In genomic region chr5:132369471-132370240, GRCh38 we compare ENCODE assay signal across 8 cellular contexts. TPM values are rescaled to one million over a fixed set of nuclear protein-coding genes. Genes with fewer than 3 reads are reported as not detected.
DNase-seq lines count a peak whose midpoint lies in the region; ATAC-seq and TF ChIP-seq lines count a peak whose summit lies in the region.

SLC22A5 (plus strand) TSS chr5:132369710; CDS start chr5:132369973, 263 bp downstream.

- H3K27me3 ChIP-seq in CD8-positive, alpha-beta memory T cell (ENCODE audit: insufficient read depth, low read length, poor library complexity, severe bottlenecking): no peaks in the 10 kb centered on the region
- H3K27me3 ChIP-seq in subcutaneous abdominal adipose tissue (ENCODE audit: control insufficient read depth in 5 of 5, insufficient read depth in 4 of 5, low read length in 5 of 5): no peaks in the 10 kb centered on the region

- H3K9me3 Mint-ChIP-seq in CD8-positive, alpha-beta memory T cell: no peaks in the 10 kb centered on the region
- H3K9me3 Mint-ChIP-seq in activated T-helper 2 cell treated with anti-CD3 and anti-CD28 coated beads, Interferon-gamma antibody, Interleukin-2, Interleukin-4, amounts not matched to agents 10 μg/mL and 5 μg/mL and 100 μg/mL, durations not matched to agents 14 hours and 24 hours and 36 hours: no peaks in the 10 kb centered on the region
- H3K9me3 Mint-ChIP-seq in neural crest cell: no peaks in the 10 kb centered on the region

- peak; percentile 56 to 81 (median 70) for DNase-seq in CD8-positive, alpha-beta memory T cell
- DNase-seq in activated T-helper 2 cell treated with anti-CD3 and anti-CD28 coated beads, Interferon-gamma antibody, Interleukin-2, Interleukin-4, amounts not matched to agents 10 μg/mL and 5 μg/mL and 100 μg/mL, durations not matched to agents 14 hours and 24 hours and 36 hours (ENCODE audit: low spot score): peak; percentile 63
- peak; percentile 30 for DNase-seq in fibroblast of the aortic adventitia (ENCODE audit: low read depth)
- peak; percentile 63 for DNase-seq in neural crest cell (ENCODE audit: low read depth, low spot score)

- peaks cover 17 to 30% (median 29%) of the 10 kb centered on the region in 3 donors for H3K4me1 Mint-ChIP-seq in CD8-positive, alpha-beta memory T cell
- H3K4me1 Mint-ChIP-seq in activated T-helper 2 cell treated with anti-CD3 and anti-CD28 coated beads, Interferon-gamma antibody, Interleukin-2, Interleukin-4, amounts not matched to agents 10 μg/mL and 5 μg/mL and 100 μg/mL, durations not matched to agents 14 hours and 24 hours and 36 hours (ENCODE audit: low read depth): peaks cover 20% of the 10 kb centered on the region
- peaks cover 4% of the 10 kb centered on the region for H3K4me1 Mint-ChIP-seq in neural crest cell

- no peaks in the 10 kb centered on the region for H3K9me3 ChIP-seq in CD8-positive, alpha-beta memory T cell (ENCODE audit: low read length)
- H3K9me3 ChIP-seq in subcutaneous abdominal adipose tissue (ENCODE audit: control insufficient read depth in 5 of 5, low read length in 5 of 5): no peaks in the 10 kb centered on the region

- H3K27ac Mint-ChIP-seq in CD8-positive, alpha-beta memory T cell: peak within 1 kb of the TSS in 7 of 8 donors; percentile 4 to 95 (median 70)
- peak within 1 kb of the TSS; percentile 67 for H3K27ac Mint-ChIP-seq in activated T-helper 2 cell treated with anti-CD3 and anti-CD28 coated beads, Interferon-gamma antibody, Interleukin-2, Interleukin-4, amounts not matched to agents 10 μg/mL and 5 μg/mL and 100 μg/mL, durations not matched to agents 14 hours and 24 hours and 36 hours
- H3K27ac Mint-ChIP-seq in neural crest cell (ENCODE audit: unreplicated experiment): no peak within 1 kb of the TSS

- TF ChIP-seq CTCF in fibroblast of the aortic adventitia (IDR thresholded peaks at IDR 0.05; ENCODE audit: insufficient read depth, low read length) (no peak), neural crest cell (conservative IDR thresholded peaks at IDR 0.05) (no peak)

- H3K36me3 ChIP-seq in CD8-positive, alpha-beta memory T cell (ENCODE audit: insufficient read depth, low read length): no peaks in the 10 kb centered on the region
- H3K36me3 ChIP-seq in subcutaneous abdominal adipose tissue (ENCODE audit: control insufficient read depth in 5 of 5, insufficient read depth in 5 of 5, low read length in 5 of 5): no peaks in the 10 kb centered on the region

- peak within 1 kb of the TSS; percentile 74 for H3K4me3 ChIP-seq in CD8-positive, alpha-beta memory T cell (ENCODE audit: low read length)
- peak within 1 kb of the TSS; percentile 71 for H3K4me3 ChIP-seq in fibroblast of the aortic adventitia (ENCODE audit: low read depth, low read length)
- peak within 1 kb of the TSS; percentile 74 to 86 (median 77) for H3K4me3 ChIP-seq in subcutaneous abdominal adipose tissue (ENCODE audit: low read depth in 1 of 5, low read length in 5 of 5)

- peak within 1 kb of the TSS in 4 of 5 donors; percentile 50 to 85 (median 82) for H3K9ac ChIP-seq in subcutaneous abdominal adipose tissue (ENCODE audit: low read length in 5 of 5)

- H3K4me1 ChIP-seq in CD8-positive, alpha-beta memory T cell (ENCODE audit: insufficient read depth, low read length): peaks cover 27% of the 10 kb centered on the region
- peaks cover 2 to 55% (median 43%) of the 10 kb centered on the region in 5 donors for H3K4me1 ChIP-seq in subcutaneous abdominal adipose tissue (ENCODE audit: control insufficient read depth in 5 of 5, insufficient read depth in 5 of 5, low read length in 5 of 5)

- peaks cover 0 to 1% (median 0%) of the 10 kb centered on the region in 3 donors for H3K36me3 Mint-ChIP-seq in CD8-positive, alpha-beta memory T cell
- H3K36me3 Mint-ChIP-seq in activated T-helper 2 cell treated with anti-CD3 and anti-CD28 coated beads, Interferon-gamma antibody, Interleukin-2, Interleukin-4, amounts not matched to agents 10 μg/mL and 5 μg/mL and 100 μg/mL, durations not matched to agents 14 hours and 24 hours and 36 hours (ENCODE audit: low read depth): no peaks in the 10 kb centered on the region
- no peaks in the 10 kb centered on the region for H3K36me3 Mint-ChIP-seq in neural crest cell (ENCODE audit: low read depth)

- POLR2A ChIA-PET in CD8-positive, alpha-beta memory T cell (lab: Charles Lee): interaction anchor here (0.6 to 2.2 kb wide), 8 partner anchors 41 to 682 kb away, joined by 3 to 12 read pairs (median 4); partner anchors contain the start of gene HSPA4

- H3K4me3 Mint-ChIP-seq in CD8-positive, alpha-beta memory T cell: peak within 1 kb of the TSS; percentile 67 to 92 (median 83)
- H3K4me3 Mint-ChIP-seq in activated T-helper 2 cell treated with anti-CD3 and anti-CD28 coated beads, Interferon-gamma antibody, Interleukin-2, Interleukin-4, amounts not matched to agents 10 μg/mL and 5 μg/mL and 100 μg/mL, durations not matched to agents 14 hours and 24 hours and 36 hours (ENCODE audit: low read depth): peak within 1 kb of the TSS; percentile 78
- peak within 1 kb of the TSS; percentile 79 for H3K4me3 Mint-ChIP-seq in neural crest cell

- no peaks in the 10 kb centered on the region for H3K27me3 Mint-ChIP-seq in CD8-positive, alpha-beta memory T cell
- H3K27me3 Mint-ChIP-seq in activated T-helper 2 cell treated with anti-CD3 and anti-CD28 coated beads, Interferon-gamma antibody, Interleukin-2, Interleukin-4, amounts not matched to agents 10 μg/mL and 5 μg/mL and 100 μg/mL, durations not matched to agents 14 hours and 24 hours and 36 hours (ENCODE audit: low read depth): no peaks in the 10 kb centered on the region
- H3K27me3 Mint-ChIP-seq in neural crest cell (ENCODE audit: low read depth): peaks cover 10% of the 10 kb centered on the region

- H3K27ac ChIP-seq in CD8-positive, alpha-beta memory T cell (ENCODE audit: low read depth, low read length): peak within 1 kb of the TSS; percentile 69
- peak within 1 kb of the TSS; percentile 67 for H3K27ac ChIP-seq in subcutaneous abdominal adipose tissue (ENCODE audit: low read depth, low read length)

- intact Hi-C loops in activated T-helper 2 cell treated with anti-CD3 and anti-CD28 coated beads, Interferon-gamma antibody, Interleukin-2, Interleukin-4, amounts not matched to agents 10 μg/mL and 5 μg/mL and 100 μg/mL, durations not matched to agents 14 hours and 24 hours and 36 hours (cut with micrococcal nuclease): loop anchor here (5.0 kb wide), 1 partner anchor 77 kb away; the partner anchor contains the start of gene SLC22A4

- CTCF ChIA-PET in CD8-positive, alpha-beta memory T cell (lab: Charles Lee): interaction anchor here (0.6 to 4.6 kb wide), 10 partner anchors 17 to 308 kb away, joined by 3 to 16 read pairs (median 3); partner anchors contain the start of gene IRF1

- ATAC-seq in GM19395 (IDR thresholded peaks at IDR 0.05; ENCODE audit: unreplicated experiment): peak; percentile 90
- ATAC-seq in HG03469 (IDR thresholded peaks at IDR 0.05; ENCODE audit: unreplicated experiment): peak; percentile 81

TF ChIP-seq in PFSK-1, 5 proteins besides CTCF, POLR2A, EP300 and RAD21:
- TF ChIP-seq, protein P1, sequence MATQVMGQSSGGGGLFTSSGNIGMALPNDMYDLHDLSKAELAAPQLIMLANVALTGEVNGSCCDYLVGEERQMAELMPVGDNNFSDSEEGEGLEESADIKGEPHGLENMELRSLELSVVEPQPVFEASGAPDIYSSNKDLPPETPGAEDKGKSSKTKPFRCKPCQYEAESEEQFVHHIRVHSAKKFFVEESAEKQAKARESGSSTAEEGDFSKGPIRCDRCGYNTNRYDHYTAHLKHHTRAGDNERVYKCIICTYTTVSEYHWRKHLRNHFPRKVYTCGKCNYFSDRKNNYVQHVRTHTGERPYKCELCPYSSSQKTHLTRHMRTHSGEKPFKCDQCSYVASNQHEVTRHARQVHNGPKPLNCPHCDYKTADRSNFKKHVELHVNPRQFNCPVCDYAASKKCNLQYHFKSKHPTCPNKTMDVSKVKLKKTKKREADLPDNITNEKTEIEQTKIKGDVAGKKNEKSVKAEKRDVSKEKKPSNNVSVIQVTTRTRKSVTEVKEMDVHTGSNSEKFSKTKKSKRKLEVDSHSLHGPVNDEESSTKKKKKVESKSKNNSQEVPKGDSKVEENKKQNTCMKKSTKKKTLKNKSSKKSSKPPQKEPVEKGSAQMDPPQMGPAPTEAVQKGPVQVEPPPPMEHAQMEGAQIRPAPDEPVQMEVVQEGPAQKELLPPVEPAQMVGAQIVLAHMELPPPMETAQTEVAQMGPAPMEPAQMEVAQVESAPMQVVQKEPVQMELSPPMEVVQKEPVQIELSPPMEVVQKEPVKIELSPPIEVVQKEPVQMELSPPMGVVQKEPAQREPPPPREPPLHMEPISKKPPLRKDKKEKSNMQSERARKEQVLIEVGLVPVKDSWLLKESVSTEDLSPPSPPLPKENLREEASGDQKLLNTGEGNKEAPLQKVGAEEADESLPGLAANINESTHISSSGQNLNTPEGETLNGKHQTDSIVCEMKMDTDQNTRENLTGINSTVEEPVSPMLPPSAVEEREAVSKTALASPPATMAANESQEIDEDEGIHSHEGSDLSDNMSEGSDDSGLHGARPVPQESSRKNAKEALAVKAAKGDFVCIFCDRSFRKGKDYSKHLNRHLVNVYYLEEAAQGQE (IDR thresholded peaks at IDR 0.05; ENCODE audit: insufficient read depth in 1 of 2, low read depth in 2 of 2, low read length in 2 of 2): no peak
- TF ChIP-seq SIN3A (IDR thresholded peaks at IDR 0.05; ENCODE audit: borderline replicate concordance, insufficient read depth, low read length) (no peak), POLR2AphosphoS5 (IDR thresholded peaks at IDR 0.05; ENCODE audit: low read depth, low read length) (peak; percentile 45; the same call in 1 of the 2 replicates), TAF1 (IDR thresholded peaks at IDR 0.05; ENCODE audit: borderline replicate concordance, insufficient read depth, low read length) (no peak), FOXP2 (optimal IDR thresholded peaks at IDR 0.05; ENCODE audit: borderline replicate concordance, extremely low read depth, extremely low read length, insufficient read depth) (peak; percentile 40)

RNA-seq across cellular contexts. Expression of gene SLC22A5, which starts in this region (rescaled TPM):
- total RNA-seq in CD8-positive, alpha-beta memory T cell: 1 to 10 TPM; 5.2 to 5.9 TPM
- 2.5 TPM for polyA plus RNA-seq in CD8-positive, alpha-beta memory T cell
- 8.1 TPM for polyA plus RNA-seq in PFSK-1 (2012; ENCODE audit: insufficient read length, low read depth)
- 4.8 and 5.1 TPM in 2 replicates for total RNA-seq in activated T-helper 2 cell treated with anti-CD3 and anti-CD28 coated beads, Interferon-gamma antibody, Interleukin-2, Interleukin-4, amounts not matched to agents 10 μg/mL and 5 μg/mL and 100 μg/mL, durations not matched to agents 14 hours and 24 hours and 36 hours
- total RNA-seq in fibroblast of the aortic adventitia (ENCODE audit: low replicate concordance): 6.5 TPM in 2 replicates
- 5.6 and 6.4 TPM in 2 replicates for total RNA-seq in neural crest cell

Comparison
In these comparisons a context has a peak if more than half of its experiments do, and no peak if none do; other contexts are left out.
1. Peak in every context shown above with its lines: DNase-seq, ATAC-seq, H3K4me3 ChIP-seq and H3K27ac ChIP-seq.